39 cellular contexts compared by ENCODE assay signal in genomic region chr2:142687509-142687908, GRCh38.
"Had no signal": no experiment of that assay in that cellular context is flagged by ENCODE, and none has a peak within 500 bp of the region (broad histone marks: within the 10 kb centered on the region; RNA-seq: fewer than 3 reads in every experiment).

No MANE protein-coding gene starts in this region.

- H3K4me3 Mint-ChIP-seq: activated naive CD4-positive, alpha-beta T cell treated with anti-CD3 and anti-CD28 coated beads for 36 hours; activated naive CD4-positive, alpha-beta T cell treated with anti-CD3 and anti-CD28 coated beads, Interleukin-2, amount 10 ng/mL, durations not matched to agents 7 days and 5 days; activated naive CD4-positive, alpha-beta T cell treated with anti-CD3 and anti-CD28 coated beads, Interleukin-2, amount 50 U/mL, for 24 hours; activated naive CD8-positive, alpha-beta T cell; activated naive CD8-positive, alpha-beta T cell treated with anti-CD3 and anti-CD28 coated beads for 36 hours; activated naive CD8-positive, alpha-beta T cell treated with anti-CD3 and anti-CD28 coated beads, Interleukin-2, amount 10 ng/mL, durations not matched to agents 7 days and 5 days; activated naive CD8-positive, alpha-beta T cell treated with anti-CD3 and anti-CD28 coated beads, Interleukin-2, amount 50 U/mL, for 24 hours; activated T-cell treated with anti-CD3 and anti-CD28 coated beads, Interleukin-2, amount 50 U/mL, for 24 hours; activated T-cell treated with anti-CD3 and anti-CD28 coated beads, Interleukin-2, amount 50 U/mL, for 4 hours; activated T-cell treated with anti-CD3 and anti-CD28 coated beads, Interleukin-2, amount 50 U/mL, for 72 hours; activated T-helper 1 cell treated with anti-CD3 and anti-CD28 coated beads, Interleukin-12 subunit alpha, Interleukin-12 subunit beta, Interleukin-2, Interleukin-4 antibody, amounts not matched to agents 30 ng/mL and 10 ng/mL and 1 ng/mL, durations not matched to agents 14 hours and 24 hours and 36 hours; activated T-helper 17 cell treated with anti-CD3 and anti-CD28 coated beads, Interleukin-2, amount 50 U/mL, for 72 hours; brain; central memory CD8-positive, alpha-beta T cell had no signal

- H3K36me3 Mint-ChIP-seq: activated naive CD4-positive, alpha-beta T cell treated with anti-CD3 and anti-CD28 coated beads, Interleukin-2, amount 10 ng/mL, durations not matched to agents 7 days and 5 days; activated naive CD4-positive, alpha-beta T cell treated with anti-CD3 and anti-CD28 coated beads, Interleukin-2, amount 50 U/mL, for 24 hours; activated naive CD4-positive, alpha-beta T cell treated with anti-CD3 and anti-CD28 coated beads, Interleukin-2, amount 50 U/mL, for 72 hours; activated naive CD8-positive, alpha-beta T cell; activated naive CD8-positive, alpha-beta T cell treated with anti-CD3 and anti-CD28 coated beads for 36 hours; activated naive CD8-positive, alpha-beta T cell treated with anti-CD3 and anti-CD28 coated beads, Interleukin-2, amount 10 ng/mL, durations not matched to agents 7 days and 5 days; brain had no signal

- H3K27ac ChIP-seq: adrenal gland, ascending aorta, body of pancreas, brain microvascular endothelial cell, breast epithelium, cardiac muscle cell had no signal

- ATAC-seq: activated naive CD4-positive, alpha-beta T cell treated with anti-CD3 and anti-CD28 coated beads, Interleukin-2, amount 50 U/mL, for 72 hours; activated naive CD8-positive, alpha-beta T cell treated with anti-CD3 and anti-CD28 coated beads, Interleukin-2, amount 50 U/mL, for 24 hours; activated T-cell treated with anti-CD3 and anti-CD28 coated beads, Interleukin-2, amount 50 U/mL, for 4 hours; activated T-cell treated with anti-CD3 and anti-CD28 coated beads, Interleukin-2, amount 50 U/mL, for 72 hours; activated T-helper 17 cell treated with anti-CD3 and anti-CD28 coated beads, Interleukin-2, amount 50 U/mL, for 72 hours; body of pancreas had no signal

- H3K4me1 Mint-ChIP-seq: activated naive CD4-positive, alpha-beta T cell treated with anti-CD3 and anti-CD28 coated beads, Interleukin-2, amount 10 ng/mL, durations not matched to agents 7 days and 5 days; activated naive CD4-positive, alpha-beta T cell treated with anti-CD3 and anti-CD28 coated beads, Interleukin-2, amount 50 U/mL, for 24 hours; activated naive CD8-positive, alpha-beta T cell treated with anti-CD3 and anti-CD28 coated beads for 36 hours; activated naive CD8-positive, alpha-beta T cell treated with anti-CD3 and anti-CD28 coated beads, Interleukin-2, amount 10 ng/mL, durations not matched to agents 7 days and 5 days; activated naive CD8-positive, alpha-beta T cell treated with anti-CD3 and anti-CD28 coated beads, Interleukin-2, amount 50 U/mL, for 24 hours; activated T-helper 17 cell treated with anti-CD3 and anti-CD28 coated beads, Interleukin-2, amount 50 U/mL, for 72 hours; central memory CD8-positive, alpha-beta T cell had no signal

- H3K9me3 Mint-ChIP-seq: activated naive CD4-positive, alpha-beta T cell treated with anti-CD3 and anti-CD28 coated beads, Interleukin-2, amount 10 ng/mL, durations not matched to agents 7 days and 5 days; activated naive CD4-positive, alpha-beta T cell treated with anti-CD3 and anti-CD28 coated beads, Interleukin-2, amount 50 U/mL, for 24 hours; activated naive CD4-positive, alpha-beta T cell treated with anti-CD3 and anti-CD28 coated beads, Interleukin-2, amount 50 U/mL, for 72 hours; activated naive CD8-positive, alpha-beta T cell treated with anti-CD3 and anti-CD28 coated beads for 36 hours; activated naive CD8-positive, alpha-beta T cell treated with anti-CD3 and anti-CD28 coated beads, Interleukin-2, amount 10 ng/mL, durations not matched to agents 7 days and 5 days; activated naive CD8-positive, alpha-beta T cell treated with anti-CD3 and anti-CD28 coated beads, Interleukin-2, amount 50 U/mL, for 24 hours; activated T-cell treated with anti-CD3 and anti-CD28 coated beads, Interleukin-2, amount 50 U/mL, for 4 hours; activated T-helper 1 cell treated with anti-CD3 and anti-CD28 coated beads, Interleukin-12 subunit alpha, Interleukin-12 subunit beta, Interleukin-2, Interleukin-4 antibody, amounts not matched to agents 30 ng/mL and 10 ng/mL and 1 ng/mL, durations not matched to agents 14 hours and 24 hours and 36 hours; activated T-helper 17 cell treated with anti-CD3 and anti-CD28 coated beads, Interleukin-2, amount 50 U/mL, for 72 hours; activated T-helper 2 cell treated with anti-CD3 and anti-CD28 coated beads, Interferon-gamma antibody, Interleukin-2, Interleukin-4, amounts not matched to agents 10 μg/mL and 5 μg/mL and 100 μg/mL, durations not matched to agents 14 hours and 24 hours and 36 hours had no signal

- DNase-seq: activated effector memory CD4-positive, alpha-beta T cell treated with anti-CD3 and anti-CD28 coated beads, Interleukin-2, amount 50 U/mL, for 16 hours; activated effector memory CD4-positive, alpha-beta T cell treated with Interleukin-2 at 50 U/mL for 16 hours; activated gamma-delta T cell; activated gamma-delta T cell treated with Interleukin-2 at 50 U/mL for 16 hours; activated naive CD4-positive, alpha-beta T cell; activated naive CD4-positive, alpha-beta T cell treated with anti-CD3 and anti-CD28 coated beads for 36 hours; activated naive CD4-positive, alpha-beta T cell treated with anti-CD3 and anti-CD28 coated beads, Interleukin-2, amount 10 ng/mL, durations not matched to agents 7 days and 5 days; activated naive CD4-positive, alpha-beta T cell treated with anti-CD3 and anti-CD28 coated beads, Interleukin-2, amount 50 U/mL, for 16 hours; activated naive CD4-positive, alpha-beta T cell treated with Interleukin-2 at 50 U/mL for 16 hours; activated naive CD8-positive, alpha-beta T cell treated with anti-CD3 and anti-CD28 coated beads for 36 hours; activated naive CD8-positive, alpha-beta T cell treated with anti-CD3 and anti-CD28 coated beads, Interleukin-2, amount 10 ng/mL, durations not matched to agents 7 days and 5 days; activated naive CD8-positive, alpha-beta T cell treated with anti-CD3 and anti-CD28 coated beads, Interleukin-2, amount 50 U/mL, for 24 hours; activated T-cell treated with anti-CD3 and anti-CD28 coated beads, Interleukin-2, amount 50 U/mL, for 24 hours; activated T-cell treated with anti-CD3 and anti-CD28 coated beads, Interleukin-2, amount 50 U/mL, for 4 hours; activated T-cell treated with anti-CD3 and anti-CD28 coated beads, Interleukin-2, amount 50 U/mL, for 48 hours; activated T-cell treated with anti-CD3 and anti-CD28 coated beads, Interleukin-2, amount 50 U/mL, for 72 hours; adrenal gland; amniotic stem cell; amygdala; anterior cingulate cortex; aorta; body of pancreas; brain microvascular endothelial cell; caudate nucleus; central memory CD4-positive, alpha-beta T cell; cerebellar nuclear complex had no signal

- H3K27ac Mint-ChIP-seq: activated naive CD4-positive, alpha-beta T cell treated with anti-CD3 and anti-CD28 coated beads for 36 hours; activated naive CD4-positive, alpha-beta T cell treated with anti-CD3 and anti-CD28 coated beads, Interleukin-2, amount 10 ng/mL, durations not matched to agents 7 days and 5 days; activated naive CD4-positive, alpha-beta T cell treated with anti-CD3 and anti-CD28 coated beads, Interleukin-2, amount 50 U/mL, for 24 hours; activated naive CD4-positive, alpha-beta T cell treated with anti-CD3 and anti-CD28 coated beads, Interleukin-2, amount 50 U/mL, for 72 hours; activated naive CD8-positive, alpha-beta T cell; activated naive CD8-positive, alpha-beta T cell treated with anti-CD3 and anti-CD28 coated beads for 36 hours; activated naive CD8-positive, alpha-beta T cell treated with anti-CD3 and anti-CD28 coated beads, Interleukin-2, amount 10 ng/mL, durations not matched to agents 7 days and 5 days; activated naive CD8-positive, alpha-beta T cell treated with anti-CD3 and anti-CD28 coated beads, Interleukin-2, amount 50 U/mL, for 24 hours; activated T-cell treated with anti-CD3 and anti-CD28 coated beads, Interleukin-2, amount 50 U/mL, for 24 hours; activated T-cell treated with anti-CD3 and anti-CD28 coated beads, Interleukin-2, amount 50 U/mL, for 72 hours; activated T-helper 1 cell treated with anti-CD3 and anti-CD28 coated beads, Interleukin-12 subunit alpha, Interleukin-12 subunit beta, Interleukin-2, Interleukin-4 antibody, amounts not matched to agents 30 ng/mL and 10 ng/mL and 1 ng/mL, durations not matched to agents 14 hours and 24 hours and 36 hours; activated T-helper 17 cell treated with anti-CD3 and anti-CD28 coated beads, Interleukin-2, amount 50 U/mL, for 72 hours; activated T-helper 2 cell treated with anti-CD3 and anti-CD28 coated beads, Interferon-gamma antibody, Interleukin-2, Interleukin-4, amounts not matched to agents 10 μg/mL and 5 μg/mL and 100 μg/mL, durations not matched to agents 14 hours and 24 hours and 36 hours; brain had no signal

- H3K27me3 Mint-ChIP-seq: activated naive CD4-positive, alpha-beta T cell treated with anti-CD3 and anti-CD28 coated beads, Interleukin-2, amount 10 ng/mL, durations not matched to agents 7 days and 5 days; activated naive CD4-positive, alpha-beta T cell treated with anti-CD3 and anti-CD28 coated beads, Interleukin-2, amount 50 U/mL, for 24 hours; activated naive CD8-positive, alpha-beta T cell; activated naive CD8-positive, alpha-beta T cell treated with anti-CD3 and anti-CD28 coated beads for 36 hours; activated naive CD8-positive, alpha-beta T cell treated with anti-CD3 and anti-CD28 coated beads, Interleukin-2, amount 10 ng/mL, durations not matched to agents 7 days and 5 days; activated naive CD8-positive, alpha-beta T cell treated with anti-CD3 and anti-CD28 coated beads, Interleukin-2, amount 50 U/mL, for 24 hours; activated T-cell treated with anti-CD3 and anti-CD28 coated beads, Interleukin-2, amount 50 U/mL, for 24 hours; activated T-helper 17 cell treated with anti-CD3 and anti-CD28 coated beads, Interleukin-2, amount 50 U/mL, for 72 hours; central memory CD8-positive, alpha-beta T cell had no signal

- H3K36me3 ChIP-seq: adrenal gland, ascending aorta, brain microvascular endothelial cell, breast epithelium, cardiac muscle cell had no signal

- H3K9me3 ChIP-seq: adrenal gland, ascending aorta, body of pancreas, breast epithelium had no signal

- H3K4me1 ChIP-seq: adrenal gland, ascending aorta, body of pancreas, breast epithelium had no signal

- FAIRE-seq: astrocyte, bronchial epithelial cell had no signal

- H3K27me3 ChIP-seq: adrenal gland, ascending aorta, body of pancreas, brain microvascular endothelial cell, breast epithelium, cardiac muscle cell had no signal

- H3K4me3 ChIP-seq: adrenal gland, ascending aorta, body of pancreas, breast epithelium, cardiac muscle cell had no signal
